Comparison of ENCODE assay signal across 15 cellular contexts in genomic region chr11:7694953-7695271, GRCh38. TPM values are rescaled to one million over a fixed set of nuclear protein-coding genes. Genes with fewer than 3 reads are reported as not detected.
DNase-seq lines count a peak whose midpoint lies in the region; ATAC-seq, FAIRE-seq and TF ChIP-seq lines count a peak whose summit lies in the region.
"Had no signal": no experiment of that assay in that cellular context is flagged by ENCODE, and none has a peak within 500 bp of the region (broad histone marks: within the 10 kb centered on the region; RNA-seq: fewer than 3 reads in every experiment).

No MANE protein-coding gene starts in this region.

- RAD21 ChIA-PET in HCT116 (lab: Charles Lee; ENCODE audit: low non-redundant PET in 1 of 2, low total read pairs in 2 of 2, uncharacterized antibody in 2 of 2, unreplicated experiment in 2 of 2): no interaction called here

- no peaks in the 10 kb centered on the region for H3K79me2 ChIP-seq in HCT116 (ENCODE audit: insufficient read depth, low read length)
- H3K79me2 ChIP-seq in neural progenitor cell (ENCODE audit: low read depth): no peaks in the 10 kb centered on the region

- intact Hi-C loops in CD8-positive, alpha-beta T cell (cut with DNase I, micrococcal nuclease): loop anchor here (1.0 to 10.0 kb wide), 8 partner anchors 182 to 1160 kb away; partner anchors contain the start of gene PPFIBP2 (in 2 of the 2)
- intact Hi-C loops in HCT116 (cut with micrococcal nuclease): no loop called here

- no peaks in the 10 kb centered on the region for H3K4me1 ChIP-seq in CD8-positive, alpha-beta T cell (ENCODE audit: insufficient read depth, low read length)
- H3K4me1 ChIP-seq in HCT116 (ENCODE audit: control insufficient read depth in 1 of 2, insufficient read depth in 2 of 2, low read length in 2 of 2): no peaks in the 10 kb centered on the region
- H3K4me1 ChIP-seq in RWPE2 (ENCODE audit: insufficient read depth, poor library complexity, severe bottlenecking): no peaks in the 10 kb centered on the region
- no peaks in the 10 kb centered on the region for H3K4me1 ChIP-seq in neural progenitor cell
- H3K4me1 ChIP-seq: Peyer's patch had no signal

- H3K9me3 Mint-ChIP-seq in CD8-positive, alpha-beta T cell: no peaks in the 10 kb centered on the region
- no peaks in the 10 kb centered on the region for H3K9me3 Mint-ChIP-seq in neural progenitor cell
- H3K9me3 Mint-ChIP-seq in activated T-cell treated with anti-CD3 and anti-CD28 coated beads, Interleukin-2, amount 50 U/mL, for 4 hours: no peaks in the 10 kb centered on the region
- H3K9me3 Mint-ChIP-seq: CD4-positive, alpha-beta T cell; H9 had no signal

- DNase-seq in CD8-positive, alpha-beta T cell: no peak
- DNase-seq in HCT116 (ENCODE audit: low read depth, low spot score) (no peak), RWPE2 (ENCODE audit: low spot score) (no peak), neural progenitor cell (ENCODE audit: low spot score) (no peak), AG08395 (ENCODE audit: low spot score) (no peak), RCC 7860 (ENCODE audit: low spot score) (no peak)
- no peak for DNase-seq in stimulated activated CD4-positive, alpha-beta T cell treated with anti-CD3 and anti-CD28 coated beads, Interleukin-4, amount 100 ng/mL, for 4 hours
- DNase-seq in activated T-cell treated with anti-CD3 and anti-CD28 coated beads, Interleukin-2, amount 50 U/mL, for 4 hours: no peak
- DNase-seq: SIG-M5 had no signal

- no peaks in the 10 kb centered on the region for H4K20me1 ChIP-seq in HCT116 (ENCODE audit: insufficient read depth)
- H4K20me1 ChIP-seq in neural progenitor cell (ENCODE audit: low read depth): no peaks in the 10 kb centered on the region

- no peak for FAIRE-seq in RCC 7860 (lab: Jason Lieb, UNC)

- H3K36me3 ChIP-seq in CD8-positive, alpha-beta T cell (ENCODE audit: insufficient read depth, low read length): no peaks in the 10 kb centered on the region
- H3K36me3 ChIP-seq in HCT116 (ENCODE audit: control insufficient read depth in 1 of 2, insufficient read depth in 2 of 2, low read length in 2 of 2): no peaks in the 10 kb centered on the region
- no peaks in the 10 kb centered on the region for H3K36me3 ChIP-seq in RWPE2 (ENCODE audit: low read depth)
- H3K36me3 ChIP-seq in neural progenitor cell: no peaks in the 10 kb centered on the region
- H3K36me3 ChIP-seq: Peyer's patch had no signal

- H3K9me3 ChIP-seq in CD8-positive, alpha-beta T cell (ENCODE audit: low read length): no peaks in the 10 kb centered on the region
- H3K9me3 ChIP-seq in HCT116 (ENCODE audit: control insufficient read depth in 1 of 2, insufficient read depth in 1 of 2, low read depth in 1 of 2, low read length in 2 of 2): no peaks in the 10 kb centered on the region
- no peaks in the 10 kb centered on the region for H3K9me3 ChIP-seq in RWPE2 (ENCODE audit: severe bottlenecking)
- H3K9me3 ChIP-seq in neural progenitor cell (ENCODE audit: low read depth): no peaks in the 10 kb centered on the region
- H3K9me3 ChIP-seq: Peyer's patch had no signal

- POLR2A ChIA-PET in CD8-positive, alpha-beta T cell (lab: Charles Lee): no interaction called here
- POLR2A ChIA-PET in HCT116 (lab: Charles Lee): no interaction called here

- H3K4me3 Mint-ChIP-seq in CD8-positive, alpha-beta T cell: no peak overlapping the region
- no peak overlapping the region for H3K4me3 Mint-ChIP-seq in neural progenitor cell
- H3K4me3 Mint-ChIP-seq in activated T-cell treated with anti-CD3 and anti-CD28 coated beads, Interleukin-2, amount 50 U/mL, for 4 hours: no peak overlapping the region
- H3K4me3 Mint-ChIP-seq: CD4-positive, alpha-beta T cell; H9 had no signal

- no peaks in the 10 kb centered on the region for H3F3A ChIP-seq in neural progenitor cell (ENCODE audit: low read depth)

- peaks cover 19% of the 10 kb centered on the region for H3K27me3 Mint-ChIP-seq in CD8-positive, alpha-beta T cell (ENCODE audit: low read depth)
- H3K27me3 Mint-ChIP-seq in neural progenitor cell (ENCODE audit: insufficient read depth, low read depth): peaks cover 4% of the 10 kb centered on the region
- H3K27me3 Mint-ChIP-seq in activated T-cell treated with anti-CD3 and anti-CD28 coated beads, Interleukin-2, amount 50 U/mL, for 4 hours (ENCODE audit: low read depth): peaks cover 29% of the 10 kb centered on the region

- no peak overlapping the region for H3K9ac ChIP-seq in HCT116 (ENCODE audit: low read length)
- H3K9ac ChIP-seq in neural progenitor cell: no peak overlapping the region

- TF ChIP-seq POLR2A in HCT116 (IDR thresholded peaks at IDR 0.05; ENCODE audit: borderline replicate concordance, extremely low read depth, insufficient read depth, insufficient read length): no peak

- no peak for TF ChIP-seq RAD21 in HCT116 (IDR thresholded peaks at IDR 0.05; ENCODE audit: low read depth)

- BruUV-seq in HCT116 (replicated peaks; lab: Mats Ljungman, UMichigan): no TSS peak

- no peak overlapping the region for H3K27ac Mint-ChIP-seq in CD8-positive, alpha-beta T cell
- no peak overlapping the region for H3K27ac Mint-ChIP-seq in neural progenitor cell
- H3K27ac Mint-ChIP-seq: CD4-positive, alpha-beta T cell; H9 had no signal

- no peak overlapping the region for H3K4me3 ChIP-seq in CD8-positive, alpha-beta T cell (ENCODE audit: low read depth, low read length)
- no peak overlapping the region for H3K4me3 ChIP-seq in HCT116 (replicated peaks in 1 of 2; ENCODE audit: low read depth in 1 of 2, low read length in 2 of 2)
- no peak overlapping the region for H3K4me3 ChIP-seq in RWPE2 (ENCODE audit: severe bottlenecking)
- no peak overlapping the region for H3K4me3 ChIP-seq in neural progenitor cell
- H3K4me3 ChIP-seq: Peyer's patch had no signal

- H3K27me3 ChIP-seq in CD8-positive, alpha-beta T cell (ENCODE audit: insufficient read depth, low read length): no peaks in the 10 kb centered on the region
- H3K27me3 ChIP-seq in HCT116 (ENCODE audit: insufficient read depth, low read length) (peaks cover 75% of the 10 kb centered on the region), RWPE2 (ENCODE audit: insufficient read depth, poor library complexity, severe bottlenecking) (peaks cover 6% of the 10 kb centered on the region), neural progenitor cell (no peaks in the 10 kb centered on the region)
- H3K27me3 ChIP-seq: Peyer's patch had no signal

- CTCF ChIA-PET in CD8-positive, alpha-beta T cell (lab: Charles Lee): interaction anchor here (0.6 to 2.1 kb wide), 25 partner anchors 8 to 882 kb away, joined by 3 to 14 read pairs (median 4); no protein-coding TSS in a partner anchor
- CTCF ChIA-PET in HCT116 (lab: Charles Lee): interaction anchor here (0.6 to 1.3 kb wide), 8 partner anchors 8 to 597 kb away, joined by 3 to 8 read pairs (median 4); partner anchors contain the start of gene EIF3F

- H3K27ac ChIP-seq in CD8-positive, alpha-beta T cell (ENCODE audit: low read depth, low read length): no peak overlapping the region
- H3K27ac ChIP-seq in HCT116 (ENCODE audit: low read depth, low read length): no peak overlapping the region
- H3K27ac ChIP-seq in RWPE2 (ENCODE audit: poor library complexity, severe bottlenecking): no peak overlapping the region
- H3K27ac ChIP-seq in neural progenitor cell: no peak overlapping the region
- H3K27ac ChIP-seq: Peyer's patch had no signal

- TF ChIP-seq CTCF in CD8-positive, alpha-beta T cell (IDR thresholded peaks at IDR 0.05): peak; percentile 8
- TF ChIP-seq CTCF in HCT116 (IDR thresholded peaks at IDR 0.05 in 2 of 3, conservative IDR thresholded peaks at IDR 0.05 in 1 of 3; ENCODE audit: borderline replicate concordance in 1 of 3, insufficient read depth in 1 of 3, low read depth in 2 of 3, low read length in 2 of 3): no peak
- TF ChIP-seq CTCF in RWPE2 (IDR thresholded peaks at IDR 0.05; ENCODE audit: poor library complexity, severe bottlenecking): peak; percentile 63
- no peak for TF ChIP-seq CTCF in neural progenitor cell (IDR thresholded peaks at IDR 0.05)

- H3K36me3 Mint-ChIP-seq in CD8-positive, alpha-beta T cell: no peaks in the 10 kb centered on the region
- H3K36me3 Mint-ChIP-seq in neural progenitor cell: no peaks in the 10 kb centered on the region
- no peaks in the 10 kb centered on the region for H3K36me3 Mint-ChIP-seq in activated T-cell treated with anti-CD3 and anti-CD28 coated beads, Interleukin-2, amount 50 U/mL, for 4 hours (ENCODE audit: insufficient read depth)

- no peaks in the 10 kb centered on the region for H3K9me2 ChIP-seq in HCT116 (ENCODE audit: insufficient read depth)

- no peak for ATAC-seq in CD8-positive, alpha-beta T cell
- 0 out of 2 replicates have a peak, but pooled peaks have one; percentile 9 for ATAC-seq in HCT116
- ATAC-seq in RWPE2 (ENCODE audit: low read depth): no peak
- no peak for ATAC-seq in activated T-cell treated with anti-CD3 and anti-CD28 coated beads, Interleukin-2, amount 50 U/mL, for 4 hours

- H3K4me2 ChIP-seq in HCT116 (ENCODE audit: low read length): no peak overlapping the region
- H3K4me2 ChIP-seq in neural progenitor cell: no peak overlapping the region

- H3K4me1 Mint-ChIP-seq in CD8-positive, alpha-beta T cell (ENCODE audit: low read depth): no peaks in the 10 kb centered on the region
- H3K4me1 Mint-ChIP-seq in neural progenitor cell: no peaks in the 10 kb centered on the region
- no peaks in the 10 kb centered on the region for H3K4me1 Mint-ChIP-seq in activated T-cell treated with anti-CD3 and anti-CD28 coated beads, Interleukin-2, amount 50 U/mL, for 4 hours (ENCODE audit: low read depth)

- H2AFZ ChIP-seq in HCT116 (ENCODE audit: low read depth, low read length, poor library complexity, severe bottlenecking): no peak overlapping the region
- peak overlapping the region; percentile 36 for H2AFZ ChIP-seq in neural progenitor cell (replicated peaks)

TF ChIP-seq in HCT116, 20 proteins besides CTCF, POLR2A, EP300 and RAD21 (continues in another document):
- no peak for TF ChIP-seq MAX (IDR thresholded peaks at IDR 0.05)
- no peak for TF ChIP-seq CEBPB (IDR thresholded peaks at IDR 0.05; ENCODE audit: low read depth)
- no peak for TF ChIP-seq EZH2phosphoT487 (IDR thresholded peaks at IDR 0.05; ENCODE audit: borderline replicate concordance)
- TF ChIP-seq SIN3A (IDR thresholded peaks at IDR 0.05; ENCODE audit: low read depth): no peak
- TF ChIP-seq JUND (IDR thresholded peaks at IDR 0.05): no peak
- no peak for TF ChIP-seq SP1 (IDR thresholded peaks at IDR 0.05; ENCODE audit: low read depth)
- no peak for TF ChIP-seq ZNF274 (IDR thresholded peaks at IDR 0.05; ENCODE audit: low read depth, low read length)

RNA-seq across cellular contexts. Expression of gene OVCH2, which starts 11.4 kb away (rescaled TPM):
- total RNA-seq in CD8-positive, alpha-beta T cell: not detected
- not detected for total RNA-seq in HCT116 (2021; ENCODE audit: unreplicated experiment)
- polyA plus RNA-seq in HCT116 (2012): not detected in 2 replicates
- total RNA-seq in neural progenitor cell (ENCODE audit: low replicate concordance): not detected in 2 replicates
- total RNA-seq in activated T-cell treated with anti-CD3 and anti-CD28 coated beads, Interleukin-2, amount 50 U/mL, for 4 hours: not detected
- total RNA-seq: Calu3; CD4-positive, alpha-beta T cell; LHCN-M2; Peyer's patch; T-helper 1 cell treated with Interleukin-12 subunit alpha and Interleukin-12 subunit beta and Interleukin-4 antibody, amounts not matched to agents 30 ng/mL and 1 ng/mL, for 36 hours had no signal

RNA-seq across cellular contexts. Expression of gene CYB5R2, which starts 21.6 kb away (rescaled TPM):
- total RNA-seq in CD8-positive, alpha-beta T cell: not detected
- total RNA-seq in HCT116 (2021; ENCODE audit: unreplicated experiment) (14.4 TPM), neural progenitor cell (ENCODE audit: low replicate concordance) (24.6 and 37.1 TPM in 2 replicates)
- polyA plus RNA-seq in HCT116 (2012): 22.3 and 28.2 TPM in 2 replicates
- total RNA-seq in activated T-cell treated with anti-CD3 and anti-CD28 coated beads, Interleukin-2, amount 50 U/mL, for 4 hours: under 1 TPM; 0.63 to 0.71 (median 0.63) TPM
- total RNA-seq: CD4-positive, alpha-beta T cell had no signal

Comparison
In these comparisons a context has a peak if more than half of its experiments do, and no peak if none do; other contexts are left out.
1. CTCF ChIP-seq: peak in CD8-positive, alpha-beta T cell (single experiment) and RWPE2 (single experiment); none in HCT116 (0 of 3) and neural progenitor cell (single experiment).